Comparison of ENCODE assay signal across 8 cellular contexts in genomic region chr16:67845291-67846062, GRCh38. TPM values are rescaled to one million over a fixed set of nuclear protein-coding genes. Genes with fewer than 3 reads are reported as not detected.
DNase-seq lines count a peak whose midpoint lies in the region; ATAC-seq and TF ChIP-seq lines count a peak whose summit lies in the region.

No MANE protein-coding gene starts in this region.

- ATAC-seq in body of pancreas (no peak), GM21515 (IDR thresholded peaks at IDR 0.05; ENCODE audit: unreplicated experiment) (no peak), HG03432 (IDR thresholded peaks at IDR 0.05; ENCODE audit: unreplicated experiment) (no peak)

- TF ChIP-seq CTCF in AG09309 (IDR thresholded peaks at IDR 0.05; ENCODE audit: control insufficient read depth, insufficient read depth, low read depth, low read length, missing control alignments) (no peak), body of pancreas (IDR thresholded peaks at IDR 0.05) (no peak)

- H3K36me3 ChIP-seq in HUES48 (ENCODE audit: control insufficient read depth, insufficient read depth, low read length) (peaks cover 12% of the 10 kb centered on the region; the same call in 1 of the 2 replicates), body of pancreas (replicated peaks in 1 of 2; ENCODE audit: insufficient read depth in 1 of 2, low read depth in 2 of 2) (no peaks in the 10 kb centered on the region), mucosa of rectum (ENCODE audit: control insufficient read depth in 2 of 2, insufficient read depth in 2 of 2, low read length in 2 of 2) (no peaks in the 10 kb centered on the region)

- H3K4me3 ChIP-seq in AG09309 (ENCODE audit: control insufficient read depth, low read depth, low read length) (peak overlapping the region; percentile 5; the same call in 1 of the 2 replicates), HUES48 (ENCODE audit: low read depth, low read length) (peak overlapping the region; percentile 95), body of pancreas (no peak overlapping the region), mucosa of rectum (ENCODE audit: low read length in 2 of 2) (peak overlapping the region; percentile 79 to 83)

- H3K9me3 ChIP-seq in HUES48 (ENCODE audit: control insufficient read depth, insufficient read depth, low read length) (no peaks in the 10 kb centered on the region), body of pancreas (no peaks in the 10 kb centered on the region), mucosa of rectum (ENCODE audit: control insufficient read depth in 2 of 2, low read length in 2 of 2) (no peaks in the 10 kb centered on the region)

- 70 to 79% methylated on average over 5 of the region's 5 CpGs for WGBS in body of pancreas, 2 donors

- TF ChIP-seq POLR2A in body of pancreas (IDR thresholded peaks at IDR 0.05) = no peak

- H3K27me3 ChIP-seq in HUES48 (ENCODE audit: control insufficient read depth, insufficient read depth, low read length) = no peaks in the 10 kb centered on the region
- no peaks in the 10 kb centered on the region for H3K27me3 ChIP-seq in body of pancreas
- H3K27me3 ChIP-seq in mucosa of rectum (ENCODE audit: control insufficient read depth in 2 of 2, insufficient read depth in 2 of 2, low read length in 2 of 2) = no peaks in the 10 kb centered on the region

- H3K9ac ChIP-seq in HUES48 (ENCODE audit: low read depth, low read length) = no peak overlapping the region
- H3K9ac ChIP-seq in mucosa of rectum (ENCODE audit: low read depth in 1 of 2, low read length in 2 of 2) = peak overlapping the region; percentile 79

- intact Hi-C loops in body of pancreas (cut with DNase I) = no loop called here

- H3K27ac ChIP-seq in HUES48 (ENCODE audit: low read depth, low read length) (peak overlapping the region; percentile 97), body of pancreas (peak overlapping the region; percentile 75 to 96 (median 90)), mucosa of rectum (ENCODE audit: low read depth in 2 of 2, low read length in 2 of 2) (peak overlapping the region; percentile 92 to 93)

- H3K4me1 ChIP-seq in HUES48 (ENCODE audit: control insufficient read depth, insufficient read depth, low read length) = peaks cover 34% of the 10 kb centered on the region
- H3K4me1 ChIP-seq in body of pancreas = peaks cover 61% of the 10 kb centered on the region
- peaks cover 44 to 46% of the 10 kb centered on the region in 2 donors for H3K4me1 ChIP-seq in mucosa of rectum (ENCODE audit: control insufficient read depth in 2 of 2, insufficient read depth in 2 of 2, low read length in 2 of 2)

- DNase-seq in AG09309 (ENCODE audit: low read depth) (no peak), body of pancreas (no peak), NCI-H774 (lab: John Stamatoyannopoulos, UW) (no peak), kidney tubule cell (ENCODE audit: low spot score) (no peak)

RNA-seq across cellular contexts. Expression of gene NUTF2, which starts 1.3 kb away (rescaled TPM):
- total RNA-seq in body of pancreas = 10 to 100 TPM; 39.2 to 42.8 TPM

RNA-seq across cellular contexts. Expression of gene CENPT, which starts 2.0 kb away (rescaled TPM):
- total RNA-seq in body of pancreas = 100 to 1,000 TPM in 1 of 2 donors, 10 to 100 TPM in 1; 57.1 to 122 TPM

RNA-seq across cellular contexts. Expression of gene THAP11, which starts 3.4 kb away (rescaled TPM):
- 10 to 100 TPM; 23.7 to 42.8 TPM for total RNA-seq in body of pancreas

RNA-seq across cellular contexts. Expression of gene EDC4, which starts 27.4 kb away (rescaled TPM):
- total RNA-seq in body of pancreas = 10 to 100 TPM; 26.7 to 55.7 TPM

RNA-seq across cellular contexts. Expression of gene TSNAXIP1, which starts 38.8 kb away (rescaled TPM):
- total RNA-seq in body of pancreas = 1 to 10 TPM in 1 of 2 donors, not detected in 1; 1.6 TPM

Comparison
In these comparisons a context has a peak if more than half of its experiments do, and no peak if none do; other contexts are left out.
1. H3K4me3 ChIP-seq: peak in AG09309 (single experiment), HUES48 (single experiment) and mucosa of rectum (2 of 2); none in body of pancreas (0 of 2).
2. Peak in every context shown above with its lines, with median percentiles within 50 percentile points of each other: H3K27ac ChIP-seq.